ENCODE assay signal across 7 cellular contexts in genomic region chr5:51013036-51013435, GRCh38.
"Had no signal": no experiment of that assay in that cellular context is flagged by ENCODE, and none has a peak within 500 bp of the region (broad histone marks: within the 10 kb centered on the region; RNA-seq: fewer than 3 reads in every experiment).

No MANE protein-coding gene starts in this region.

- ATAC-seq: K562 had no signal

- H3K27ac ChIP-seq: HL-60 had no signal

- H3K4me3 ChIP-seq: K562 had no signal

- FAIRE-seq: HTR-8/SVneo, K562 had no signal

- H3K4me3 Mint-ChIP-seq: IgD-negative memory B cell had no signal

- H3K36me3 Mint-ChIP-seq: IgD-negative memory B cell had no signal

- H3K9me3 Mint-ChIP-seq: IgD-negative memory B cell had no signal

- DNase-seq: IMR-90, KBM-7, KG1 had no signal

- H3K4me1 Mint-ChIP-seq: IgD-negative memory B cell had no signal

- H3K27ac Mint-ChIP-seq: IgD-negative memory B cell had no signal
